In genomic region chr13:90039516-90039915, GRCh38 we compare ENCODE assay signal across 9 cellular contexts.
"Had no signal": no experiment of that assay in that cellular context is flagged by ENCODE, and none has a peak within 500 bp of the region (broad histone marks: within the 10 kb centered on the region; RNA-seq: fewer than 3 reads in every experiment).

No MANE protein-coding gene starts in this region.

- FAIRE-seq: HepG2 had no signal

- H2AFZ ChIP-seq: GM23248 had no signal

- H3K9ac ChIP-seq: GM23248 had no signal

- H3K9me3 ChIP-seq: HAP-1 had no signal

- H3K27ac ChIP-seq: GM23248, HL-60 had no signal

- H3K4me3 ChIP-seq: GM23248, HAP-1 had no signal

- DNase-seq: GM23248, GOT3, H7, HFFc6, KG1 had no signal

- H3K36me3 ChIP-seq: HAP-1 had no signal

- H3K4me1 ChIP-seq: HAP-1 had no signal

- ATAC-seq: HCT116, HepG2 had no signal
